In the genomic region with DNA sequence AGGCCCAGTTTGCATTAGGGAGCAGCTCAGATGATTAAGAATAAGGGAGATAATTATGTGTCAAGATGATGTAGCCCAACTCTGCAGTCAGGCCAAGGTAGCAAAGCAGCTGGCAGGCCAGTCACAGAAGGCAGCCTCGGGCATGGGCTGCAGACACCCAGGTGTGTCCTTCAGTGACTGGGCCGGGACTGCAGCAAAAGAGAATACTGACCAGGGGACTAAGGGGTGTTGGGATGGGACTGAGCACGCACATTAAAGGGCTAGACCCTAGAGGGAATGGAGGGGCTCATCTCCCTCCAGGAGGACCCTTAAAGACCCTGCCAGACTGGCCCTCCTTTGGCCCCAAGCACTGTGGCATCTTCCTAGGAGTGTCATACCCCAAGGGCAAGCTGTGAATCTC, we compare ENCODE assay signal across 29 cellular contexts. TPM values are rescaled to one million over a fixed set of nuclear protein-coding genes. Genes with fewer than 3 reads are reported as not detected.
"Had no signal": no experiment of that assay in that cellular context is flagged by ENCODE, and none has a peak within 500 bp of the region (broad histone marks: within the 10 kb centered on the region; RNA-seq: fewer than 3 reads in every experiment).

No MANE protein-coding gene starts in this region.

- DNase-seq: naive B cell; naive thymus-derived CD8-positive, alpha-beta T cell; nephron progenitor cell; nucleus accumbens; psoas muscle; right cardiac atrium; right lobe of liver; spleen; stimulated activated CD4-positive, alpha-beta T cell treated with anti-CD3 and anti-CD28 coated beads, Interleukin-12 subunit alpha, Interleukin-12 subunit beta, amount 100 ng/mL, for 4 hours; stimulated activated CD4-positive, alpha-beta T cell treated with anti-CD3 and anti-CD28 coated beads, Interleukin-2, amount 100 ng/mL, for 24 hours; stimulated activated CD4-positive, alpha-beta T cell treated with anti-CD3 and anti-CD28 coated beads, Interleukin-2, amount 100 ng/mL, for 48 hours; stimulated activated CD4-positive, alpha-beta T cell treated with anti-CD3 and anti-CD28 coated beads, Interleukin-4, amount 100 ng/mL, for 24 hours; stimulated activated naive B cell treated with anti-CD40 and anti-IgM and Interleukin-4, amounts not matched to agents 10 μg/mL and 1 μg/mL and 100 μg/mL, for 72 hours; stimulated activated naive CD4-positive, alpha-beta T cell treated with Interleukin-2 at 50 U/mL for 16 hours; stomach; thyroid gland; trophoblast cell; upper lobe of left lung had no signal

- ATAC-seq: naive thymus-derived CD8-positive, alpha-beta T cell; natural killer cell treated with Interleukin-12 subunit alpha and Interleukin-12 subunit beta and Interleukin-15 and Interleukin-18, amount 100 ng/mL, for 72 hours; pancreas; psoas muscle; right cardiac atrium; right lobe of liver; stimulated activated effector memory CD8-positive, alpha-beta T cell treated with anti-CD3 and anti-CD28 coated beads, Interleukin-12 subunit alpha, Interleukin-12 subunit beta, amount 100 ng/mL, for 72 hours; stimulated activated naive B cell treated with anti-CD40 and anti-IgM and Interleukin-4, amounts not matched to agents 10 μg/mL and 1 μg/mL and 100 μg/mL, for 72 hours had no signal

RNA-seq across cellular contexts. Expression of a gene that starts 38.7 kb away (rescaled TPM):
- total RNA-seq: naive thymus-derived CD8-positive, alpha-beta T cell; natural killer cell treated with Interleukin-12 subunit alpha and Interleukin-12 subunit beta and Interleukin-15 and Interleukin-18, amount 100 ng/mL, for 72 hours; omental fat pad; progenitor cell of endocrine pancreas; psoas muscle; right cardiac atrium; smooth muscle cell; spleen; stomach; subcutaneous adipose tissue; temporal lobe; thoracic aorta; thyroid gland; tibial nerve; vagina had no signal
